ENCODE assay signal across 9 cellular contexts in the genomic region with DNA sequence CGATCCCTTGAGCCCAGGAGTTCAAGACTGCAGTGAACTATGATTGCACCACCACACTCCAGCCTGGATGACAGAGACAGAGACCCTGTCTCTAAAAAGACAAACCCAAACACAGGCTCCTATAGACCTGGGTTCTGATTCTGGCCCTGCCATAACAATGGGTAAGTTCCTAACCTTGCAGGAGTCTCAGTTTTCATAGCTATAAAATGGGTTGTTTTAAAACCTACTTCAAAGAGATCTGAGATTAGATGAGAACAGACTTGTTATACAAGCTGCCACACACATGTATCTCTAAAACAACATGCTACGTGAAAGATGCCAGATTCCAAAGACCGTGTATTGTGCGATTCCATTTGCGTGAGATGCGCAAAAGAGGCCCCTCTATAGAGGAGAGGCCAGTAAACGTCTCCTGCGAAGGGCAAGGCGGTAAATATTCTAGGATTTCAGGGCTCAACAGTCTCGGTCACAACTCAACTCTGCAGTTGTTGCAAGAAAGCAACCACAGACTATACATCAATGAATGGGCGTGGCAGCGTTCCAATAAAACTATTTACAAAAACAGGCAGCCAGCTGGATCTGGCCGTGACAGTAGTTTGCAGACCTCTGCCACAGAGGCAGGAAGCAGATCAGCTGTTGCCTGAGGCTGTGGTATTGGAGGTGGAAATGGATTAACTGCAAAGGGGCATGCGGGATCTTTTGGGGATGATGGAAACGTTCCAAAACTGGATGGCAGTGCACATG. TPM values are rescaled to one million over a fixed set of nuclear protein-coding genes. Genes with fewer than 3 reads are reported as not detected.
DNase-seq lines count a peak whose midpoint lies in the region; ATAC-seq and TF ChIP-seq lines count a peak whose summit lies in the region.
"Had no signal": no experiment of that assay in that cellular context is flagged by ENCODE, and none has a peak within 500 bp of the region (broad histone marks: within the 10 kb centered on the region; RNA-seq: fewer than 3 reads in every experiment).

No MANE protein-coding gene starts in this region.

- TF ChIP-seq CTCF in epithelial cell of esophagus (IDR thresholded peaks at IDR 0.05; ENCODE audit: insufficient read depth, low read depth, low read length, missing control alignments): no peak

- intact Hi-C loops in posterior cingulate gyrus (cut with DNase I): no loop called here

- peaks cover 4% of the 10 kb centered on the region for H3K36me3 ChIP-seq in H7 (replicated peaks; ENCODE audit: control insufficient read depth, insufficient read depth, low read length)

- H3K27me3 ChIP-seq in H7 (ENCODE audit: control insufficient read depth, insufficient read depth, low read length): no peaks in the 10 kb centered on the region
- H3K27me3 ChIP-seq: tibial artery had no signal

- TF ChIP-seq POLR2A in GM18505 (IDR thresholded peaks at IDR 0.05; ENCODE audit: borderline replicate concordance, extremely low read depth, insufficient read depth, insufficient read length): no peak

- peak; percentile 14 for DNase-seq in H7
- DNase-seq in RPMI7951 (ENCODE audit: low read depth): peak; percentile 94
- DNase-seq in epithelial cell of esophagus (ENCODE audit: low read depth): peak; percentile 38
- peak in 7 of 10 donors; percentile 46 to 95 (median 76) for DNase-seq in posterior cingulate gyrus
- DNase-seq in NCI-H187 treated with DMSO at 0.1 percent for 48 hours (lab: John Stamatoyannopoulos, UW): no peak
- DNase-seq in KG1 (lab: John Stamatoyannopoulos, UW): no peak

- H3K4me3 ChIP-seq in H7 (ENCODE audit: insufficient read depth, low read depth, low read length) (no peak overlapping the region), epithelial cell of esophagus (ENCODE audit: low read length) (no peak overlapping the region)
- H3K4me3 ChIP-seq: tibial artery had no signal

- ATAC-seq in HG02798 (IDR thresholded peaks at IDR 0.05; ENCODE audit: poor library complexity, unreplicated experiment): no peak
- no peak for ATAC-seq in GM18505 (IDR thresholded peaks at IDR 0.05; ENCODE audit: unreplicated experiment)

RNA-seq across cellular contexts. Expression of a gene that starts 5.9 kb away (rescaled TPM):
- total RNA-seq in H7 (2014; rRNA removed; shearing (Covaris generic)): 37.9 and 45.5 TPM in 2 replicates
- total RNA-seq in RPMI7951 (2014; rRNA removed; shearing (Covaris generic)): 13.8 and 18.9 TPM in 2 replicates

RNA-seq across cellular contexts. Expression of a gene that starts 15.2 kb away (rescaled TPM):
- total RNA-seq in H7 (2014; rRNA removed; shearing (Covaris generic)): 85.5 and 87.8 TPM in 2 replicates
- 38.6 and 44.0 TPM in 2 replicates for total RNA-seq in RPMI7951 (2014; rRNA removed; shearing (Covaris generic))

RNA-seq across cellular contexts. Expression of a gene that starts 38.9 kb away (rescaled TPM):
- 3.7 and 4.6 TPM in 2 replicates for total RNA-seq in H7 (2014; rRNA removed; shearing (Covaris generic))
- 23.1 and 28.3 TPM in 2 replicates for total RNA-seq in RPMI7951 (2014; rRNA removed; shearing (Covaris generic))

RNA-seq across cellular contexts. Expression of a gene that starts 59.4 kb away (rescaled TPM):
- 92.3 and 115 TPM in 2 replicates for total RNA-seq in H7 (2014; rRNA removed; shearing (Covaris generic))
- total RNA-seq in RPMI7951 (2014; rRNA removed; shearing (Covaris generic)): 25.8 and 46.3 TPM in 2 replicates

Comparison
In these comparisons a context has a peak if more than half of its experiments do, and no peak if none do; other contexts are left out.
1. DNase-seq: peak in H7 (single experiment), RPMI7951 (single experiment), epithelial cell of esophagus (single experiment) and posterior cingulate gyrus (7 of 10); none in NCI-H187 treated with DMSO at 0.1 percent for 48 hours (single experiment) and KG1 (single experiment).